Comparison of ENCODE assay signal across 9 cellular contexts in genomic region chr17:75625813-75626486, GRCh38. TPM values are rescaled to one million over a fixed set of nuclear protein-coding genes. Genes with fewer than 3 reads are reported as not detected.
A peak's percentile ranks its signal among the peaks of the same experiment; 100 is the strongest.
DNase-seq lines count a peak whose midpoint lies in the region; ATAC-seq, FAIRE-seq and TF ChIP-seq lines count a peak whose summit lies in the region.
"Had no signal": no experiment of that assay in that cellular context is flagged by ENCODE, and none has a peak within 500 bp of the region (broad histone marks: within the 10 kb centered on the region; RNA-seq: fewer than 3 reads in every experiment).

No MANE protein-coding gene starts in this region.

- H3K27ac Mint-ChIP-seq in neural crest cell (ENCODE audit: unreplicated experiment): no peak overlapping the region
- H3K27ac Mint-ChIP-seq in effector memory CD8-positive, alpha-beta T cell: no peak overlapping the region

- no peaks in the 10 kb centered on the region for H3K79me2 ChIP-seq in endothelial cell of umbilical vein (ENCODE audit: control insufficient read depth, insufficient read depth, low read length)

- no peaks in the 10 kb centered on the region for H3K9me3 ChIP-seq in endothelial cell of umbilical vein (replicated peaks; ENCODE audit: control insufficient read depth, insufficient read depth, low read length)

- no peaks in the 10 kb centered on the region for H3K27me3 ChIP-seq in endothelial cell of umbilical vein (ENCODE audit: control insufficient read depth in 2 of 2, insufficient read depth in 2 of 2, low read length in 2 of 2)

- TF ChIP-seq CTCF in GM12864 (IDR thresholded peaks at IDR 0.05; ENCODE audit: low read depth, low read length, missing control alignments) (peak; percentile 96), endothelial cell of umbilical vein (IDR thresholded peaks at IDR 0.05; ENCODE audit: extremely low read depth in 1 of 2, insufficient read depth in 1 of 2, low read depth in 1 of 2, low read length in 2 of 2) (peak; percentile 50 to 80), neural crest cell (conservative IDR thresholded peaks at IDR 0.05) (peak; percentile 72)

- no peaks in the 10 kb centered on the region for H3K9me1 ChIP-seq in endothelial cell of umbilical vein (replicated peaks; ENCODE audit: control insufficient read depth, extremely low read depth, insufficient read depth, low read length)

- no peak for TF ChIP-seq POLR2A in endothelial cell of umbilical vein (IDR thresholded peaks at IDR 0.05; ENCODE audit: low read depth, low read length)

- no peaks in the 10 kb centered on the region for H3K36me3 Mint-ChIP-seq in neural crest cell (ENCODE audit: low read depth)
- H3K36me3 Mint-ChIP-seq in effector memory CD8-positive, alpha-beta T cell (ENCODE audit: insufficient read depth): peaks cover 9% of the 10 kb centered on the region

- CTCF ChIA-PET in endothelial cell of umbilical vein (lab: Charles Lee): interaction anchor here (0.8 to 16.3 kb wide), 7 partner anchors 7 to 128 kb away, joined by 3 to 625 read pairs (median 10); partner anchors contain the start of gene SMIM5

- H3K4me1 ChIP-seq in endothelial cell of umbilical vein (ENCODE audit: control insufficient read depth, extremely low read depth, insufficient read depth, low read length): no peaks in the 10 kb centered on the region

- dilution Hi-C loops in endothelial cell of umbilical vein (cut with MboI; ENCODE audit: extremely low pct_ligation_motif_present, low sequenced_read_pairs): no loop called here

- no peaks in the 10 kb centered on the region for H3K9me3 Mint-ChIP-seq in neural crest cell
- H3K9me3 Mint-ChIP-seq in effector memory CD8-positive, alpha-beta T cell: no peaks in the 10 kb centered on the region
- H3K9me3 Mint-ChIP-seq: central memory CD8-positive, alpha-beta T cell had no signal

- no peak overlapping the region for H2AFZ ChIP-seq in endothelial cell of umbilical vein (ENCODE audit: low read depth, low read length)

- H3K4me1 Mint-ChIP-seq in neural crest cell: peaks cover 9% of the 10 kb centered on the region
- H3K4me1 Mint-ChIP-seq in effector memory CD8-positive, alpha-beta T cell (ENCODE audit: low read depth in 2 of 2): no peaks in the 10 kb centered on the region

- intact Hi-C loops in endothelial cell of umbilical vein (cut with micrococcal nuclease): no loop called here

- BruUV-seq in endothelial cell of umbilical vein (replicated peaks; lab: Mats Ljungman, UMichigan): no TSS peak

- peaks cover 3% of the 10 kb centered on the region for H3K27me3 Mint-ChIP-seq in neural crest cell (ENCODE audit: low read depth)
- no peaks in the 10 kb centered on the region for H3K27me3 Mint-ChIP-seq in effector memory CD8-positive, alpha-beta T cell
- H3K27me3 Mint-ChIP-seq: central memory CD8-positive, alpha-beta T cell had no signal

- H4K20me1 ChIP-seq in endothelial cell of umbilical vein (replicated peaks; ENCODE audit: control insufficient read depth, extremely low read depth, insufficient read depth, low read length): no peaks in the 10 kb centered on the region

- no peak overlapping the region for H3K4me2 ChIP-seq in endothelial cell of umbilical vein (ENCODE audit: insufficient read depth, low read length)

- H3K4me3 ChIP-seq in GM12864 (ENCODE audit: low read depth, low read length) (no peak overlapping the region), endothelial cell of umbilical vein (replicated peaks in 1 of 3; ENCODE audit: insufficient read depth in 1 of 3, low read depth in 1 of 3, low read length in 3 of 3) (no peak overlapping the region)

- no peak overlapping the region for H3K27ac ChIP-seq in endothelial cell of umbilical vein (ENCODE audit: insufficient read depth, low read depth, low read length)

- FAIRE-seq in endothelial cell of umbilical vein (lab: Jason Lieb, UNC): no peak

- no peak overlapping the region for H3K4me3 Mint-ChIP-seq in neural crest cell
- H3K4me3 Mint-ChIP-seq in effector memory CD8-positive, alpha-beta T cell: no peak overlapping the region
- H3K4me3 Mint-ChIP-seq: central memory CD8-positive, alpha-beta T cell had no signal

- no peak for ATAC-seq in effector memory CD8-positive, alpha-beta T cell (replicated peaks)

- POLR2A ChIA-PET in endothelial cell of umbilical vein (lab: Charles Lee): no interaction called here

- no peaks in the 10 kb centered on the region for H3K36me3 ChIP-seq in endothelial cell of umbilical vein (ENCODE audit: control insufficient read depth in 2 of 2, extremely low read depth in 1 of 2, insufficient read depth in 2 of 2, low read length in 2 of 2)

- no peak overlapping the region for H3K9ac ChIP-seq in endothelial cell of umbilical vein (replicated peaks; ENCODE audit: extremely low read depth, insufficient read depth, low read length)

- DNase-seq in A172 (ENCODE audit: low spot score): peak; percentile 18
- no peak for DNase-seq in GM12864 (ENCODE audit: low read depth)
- DNase-seq in RKO (ENCODE audit: low spot score): peak; percentile 16
- DNase-seq in endothelial cell of umbilical vein (ENCODE audit: low read depth, low spot score): peak; percentile 15
- peak; percentile 64 for DNase-seq in neural crest cell (ENCODE audit: low read depth, low spot score)
- no peak for DNase-seq in GDM1 (lab: John Stamatoyannopoulos, UW)
- no peak for DNase-seq in effector memory CD8-positive, alpha-beta T cell
- no peak for DNase-seq in H4 (ENCODE audit: low spot score)

TF ChIP-seq in endothelial cell of umbilical vein, 7 proteins besides CTCF, POLR2A, EP300 and RAD21:
- no peak for TF ChIP-seq EZH2 (IDR thresholded peaks at IDR 0.05; ENCODE audit: borderline replicate concordance, low read depth, low read length, severe bottlenecking)
- TF ChIP-seq MAX (IDR thresholded peaks at IDR 0.05; ENCODE audit: insufficient read depth, insufficient read length): no peak
- TF ChIP-seq MYC (IDR thresholded peaks at IDR 0.05; ENCODE audit: low read depth, low read length): no peak
- TF ChIP-seq GATA2 (IDR thresholded peaks at IDR 0.05; ENCODE audit: insufficient read depth, insufficient read length, low read depth, low read length): no peak

RNA-seq across cellular contexts. Expression of gene SMIM5, which starts 7.3 kb away (rescaled TPM):
- total RNA-seq in A172 (2014; rRNA removed; shearing (Covaris generic)): 0.07 and 0.26 TPM in 2 replicates
- total RNA-seq in endothelial cell of umbilical vein: not detected in 2 replicates
- polyA plus RNA-seq in endothelial cell of umbilical vein: not detected in 2 replicates
- not detected in 2 replicates for polyA plus RNA-seq in endothelial cell of umbilical vein (2011; cell fraction: cytosol; rRNA removed)
- polyA plus RNA-seq in endothelial cell of umbilical vein (2011; cell fraction: nucleus; rRNA removed): 0.24 and 0.31 TPM in 2 replicates
- 0.20 and 0.33 TPM in 2 replicates for polyA plus RNA-seq in endothelial cell of umbilical vein (2012)
- polyA minus RNA-seq in endothelial cell of umbilical vein: not detected in 2 replicates
- not detected for polyA minus RNA-seq in endothelial cell of umbilical vein (2011; cell fraction: cytosol; rRNA and poly(A)+ RNA removed)
- polyA minus RNA-seq in endothelial cell of umbilical vein (2011; cell fraction: nucleus; rRNA and poly(A)+ RNA removed): not detected in 2 replicates
- total RNA-seq in neural crest cell: 0.32 TPM in 1 of 2 replicates, not detected in the other
- not detected in 2 replicates for total RNA-seq in H4 (2014; rRNA removed; shearing (Covaris generic))

RNA-seq across cellular contexts. Expression of gene MYO15B, which starts 38.4 kb away (rescaled TPM):
- total RNA-seq in A172 (2014; rRNA removed; shearing (Covaris generic)): 7.1 and 9.6 TPM in 2 replicates
- total RNA-seq in endothelial cell of umbilical vein (27.2 and 87.8 TPM in 2 replicates), neural crest cell (23.3 and 23.7 TPM in 2 replicates)
- polyA plus RNA-seq in endothelial cell of umbilical vein: 10.2 and 15.7 TPM in 2 replicates
- polyA plus RNA-seq in endothelial cell of umbilical vein (2011; cell fraction: cytosol; rRNA removed): 2.3 and 3.0 TPM in 2 replicates
- polyA plus RNA-seq in endothelial cell of umbilical vein (2011; cell fraction: nucleus; rRNA removed): 99.7 and 146 TPM in 2 replicates
- 13.4 and 34.4 TPM in 2 replicates for polyA plus RNA-seq in endothelial cell of umbilical vein (2012)
- 12.9 and 19.1 TPM in 2 replicates for polyA minus RNA-seq in endothelial cell of umbilical vein
- polyA minus RNA-seq in endothelial cell of umbilical vein (2011; cell fraction: cytosol; rRNA and poly(A)+ RNA removed): 5.0 TPM
- 28.0 and 48.1 TPM in 2 replicates for polyA minus RNA-seq in endothelial cell of umbilical vein (2011; cell fraction: nucleus; rRNA and poly(A)+ RNA removed)
- total RNA-seq in H4 (2014; rRNA removed; shearing (Covaris generic)): 0.02 and 1.1 TPM in 2 replicates

RNA-seq across cellular contexts. Expression of gene RECQL5, which starts 41.0 kb away (rescaled TPM):
- 18.0 and 19.0 TPM in 2 replicates for total RNA-seq in A172 (2014; rRNA removed; shearing (Covaris generic))
- total RNA-seq in endothelial cell of umbilical vein (30.7 and 30.9 TPM in 2 replicates), neural crest cell (47.3 and 47.5 TPM in 2 replicates)
- polyA plus RNA-seq in endothelial cell of umbilical vein: 17.3 and 21.3 TPM in 2 replicates
- polyA plus RNA-seq in endothelial cell of umbilical vein (2011; cell fraction: cytosol; rRNA removed): 8.3 and 10.3 TPM in 2 replicates
- polyA plus RNA-seq in endothelial cell of umbilical vein (2011; cell fraction: nucleus; rRNA removed): 96.3 and 120 TPM in 2 replicates
- 22.3 and 31.6 TPM in 2 replicates for polyA plus RNA-seq in endothelial cell of umbilical vein (2012)
- polyA minus RNA-seq in endothelial cell of umbilical vein: 26.2 and 31.6 TPM in 2 replicates
- 15.5 TPM for polyA minus RNA-seq in endothelial cell of umbilical vein (2011; cell fraction: cytosol; rRNA and poly(A)+ RNA removed)
- 44.2 and 44.9 TPM in 2 replicates for polyA minus RNA-seq in endothelial cell of umbilical vein (2011; cell fraction: nucleus; rRNA and poly(A)+ RNA removed)
- total RNA-seq in H4 (2014; rRNA removed; shearing (Covaris generic)): 6.4 and 14.3 TPM in 2 replicates

RNA-seq across cellular contexts. Expression of gene SAP30BP, which starts 41.2 kb away (rescaled TPM):
- 124 and 169 TPM in 2 replicates for total RNA-seq in A172 (2014; rRNA removed; shearing (Covaris generic))
- total RNA-seq in endothelial cell of umbilical vein: 143 and 151 TPM in 2 replicates
- 112 and 116 TPM in 2 replicates for polyA plus RNA-seq in endothelial cell of umbilical vein
- polyA plus RNA-seq in endothelial cell of umbilical vein (2011; cell fraction: cytosol; rRNA removed): 112 TPM in 2 replicates
- polyA plus RNA-seq in endothelial cell of umbilical vein (2011; cell fraction: nucleus; rRNA removed): 441 and 460 TPM in 2 replicates
- 103 and 117 TPM in 2 replicates for polyA plus RNA-seq in endothelial cell of umbilical vein (2012)
- polyA minus RNA-seq in endothelial cell of umbilical vein: 66.8 and 68.3 TPM in 2 replicates
- 25.8 TPM for polyA minus RNA-seq in endothelial cell of umbilical vein (2011; cell fraction: cytosol; rRNA and poly(A)+ RNA removed)
- 102 and 114 TPM in 2 replicates for polyA minus RNA-seq in endothelial cell of umbilical vein (2011; cell fraction: nucleus; rRNA and poly(A)+ RNA removed)
- 113 and 123 TPM in 2 replicates for total RNA-seq in neural crest cell
- total RNA-seq in H4 (2014; rRNA removed; shearing (Covaris generic)): 107 and 135 TPM in 2 replicates

Comparison
In these comparisons a context has a peak if more than half of its experiments do, and no peak if none do; other contexts are left out.
1. DNase-seq: peak in A172 (single experiment), RKO (single experiment), endothelial cell of umbilical vein (single experiment) and neural crest cell (single experiment); none in GM12864 (single experiment), GDM1 (single experiment), effector memory CD8-positive, alpha-beta T cell (0 of 3) and H4 (single experiment).
2. Peak in every context shown above with its lines, with median percentiles within 50 percentile points of each other: CTCF ChIP-seq.